ENCODE assay signal across 12 cellular contexts in genomic region chr17:16189791-16190348, GRCh38.
"Had no signal": no experiment of that assay in that cellular context is flagged by ENCODE, and none has a peak within 500 bp of the region (broad histone marks: within the 10 kb centered on the region; RNA-seq: fewer than 3 reads in every experiment).

No MANE protein-coding gene starts in this region.

- H3K4me3 Mint-ChIP-seq: activated CD4-positive, alpha-beta memory T cell treated with anti-CD3 and anti-CD28 coated beads for 36 hours; activated T-cell treated with anti-CD3 and anti-CD28 coated beads, Interleukin-2, amount 50 U/mL, for 4 hours; stimulated activated naive CD8-positive, alpha-beta T cell treated with anti-CD3 and anti-CD28 coated beads, Interleukin-15, amount 100 ng/mL, for 72 hours had no signal

- H3K27ac ChIP-seq: testis, upper lobe of right lung had no signal

- ATAC-seq: activated naive CD4-positive, alpha-beta T cell treated with anti-CD3 and anti-CD28 coated beads, Interleukin-2, amount 50 U/mL, for 72 hours; activated T-cell treated with anti-CD3 and anti-CD28 coated beads, Interleukin-2, amount 50 U/mL, for 4 hours; stimulated activated naive CD8-positive, alpha-beta T cell treated with anti-CD3 and anti-CD28 coated beads, Interleukin-15, amount 100 ng/mL, for 72 hours; upper lobe of right lung had no signal

- H3K4me3 ChIP-seq: testis, upper lobe of right lung had no signal

- H3K27me3 Mint-ChIP-seq: activated CD4-positive, alpha-beta memory T cell treated with anti-CD3 and anti-CD28 coated beads for 36 hours; naive B cell; stimulated activated naive CD8-positive, alpha-beta T cell treated with anti-CD3 and anti-CD28 coated beads, Interleukin-15, amount 100 ng/mL, for 72 hours had no signal

- H3K27me3 ChIP-seq: testis, upper lobe of right lung had no signal

- H3K9me3 Mint-ChIP-seq: activated CD4-positive, alpha-beta memory T cell treated with anti-CD3 and anti-CD28 coated beads for 36 hours; activated naive CD4-positive, alpha-beta T cell treated with anti-CD3 and anti-CD28 coated beads, Interleukin-2, amount 50 U/mL, for 72 hours; activated T-cell treated with anti-CD3 and anti-CD28 coated beads, Interleukin-2, amount 50 U/mL, for 4 hours; naive B cell; stimulated activated naive CD8-positive, alpha-beta T cell treated with anti-CD3 and anti-CD28 coated beads, Interleukin-15, amount 100 ng/mL, for 72 hours had no signal

- H3K4me1 ChIP-seq: testis, upper lobe of right lung had no signal

- H3K9me3 ChIP-seq: testis, upper lobe of right lung had no signal

- H3K27ac Mint-ChIP-seq: activated CD4-positive, alpha-beta memory T cell treated with anti-CD3 and anti-CD28 coated beads for 36 hours had no signal

- DNase-seq: activated CD4-positive, alpha-beta memory T cell treated with anti-CD3 and anti-CD28 coated beads for 36 hours; activated effector memory CD4-positive, alpha-beta T cell treated with anti-CD3 and anti-CD28 coated beads, Interleukin-2, amount 50 U/mL, for 16 hours; activated T-cell treated with anti-CD3 and anti-CD28 coated beads, Interleukin-2, amount 50 U/mL, for 4 hours; kidney; midbrain; naive B cell; nucleus accumbens; stimulated activated CD4-positive, alpha-beta T cell treated with anti-CD3 and anti-CD28 coated beads, Interleukin-4, amount 100 ng/mL, for 24 hours; stimulated activated naive CD8-positive, alpha-beta T cell treated with anti-CD3 and anti-CD28 coated beads, Interleukin-15, amount 100 ng/mL, for 72 hours; testis; upper lobe of right lung had no signal
